ENCODE assay signal across 23 cellular contexts in genomic region chr7:15851201-15851600, GRCh38.
A peak's percentile ranks its signal among the peaks of the same experiment; 100 is the strongest.
DNase-seq lines count a peak whose midpoint lies in the region; ATAC-seq, FAIRE-seq and TF ChIP-seq lines count a peak whose summit lies in the region.
"Had no signal": no experiment of that assay in that cellular context is flagged by ENCODE, and none has a peak within 500 bp of the region (broad histone marks: within the 10 kb centered on the region; RNA-seq: fewer than 3 reads in every experiment).

No MANE protein-coding gene starts in this region.

- H3K36me3 Mint-ChIP-seq in HFFc6 (ENCODE audit: low read depth) = no peaks in the 10 kb centered on the region
- H3K36me3 Mint-ChIP-seq in astrocyte (ENCODE audit: low read depth, unreplicated experiment) = no peaks in the 10 kb centered on the region
- H3K36me3 Mint-ChIP-seq in naive thymus-derived CD4-positive, alpha-beta T cell = no peaks in the 10 kb centered on the region
- H3K36me3 Mint-ChIP-seq: CD14-positive monocyte; CD8-positive, alpha-beta memory T cell had no signal

- H3K4me1 ChIP-seq in astrocyte (ENCODE audit: insufficient read depth, low read length) = peaks cover 7% of the 10 kb centered on the region
- H3K4me1 ChIP-seq in naive thymus-derived CD4-positive, alpha-beta T cell (ENCODE audit: control insufficient read depth in 2 of 2, insufficient read depth in 2 of 2, low read length in 2 of 2) = no peaks in the 10 kb centered on the region
- H3K4me1 ChIP-seq: BE2C had no signal

- H3K4me1 Mint-ChIP-seq in HFFc6 (ENCODE audit: low read depth) = peaks cover 56% of the 10 kb centered on the region
- H3K4me1 Mint-ChIP-seq in astrocyte (ENCODE audit: low read depth, unreplicated experiment) = peaks cover 12% of the 10 kb centered on the region
- no peaks in the 10 kb centered on the region for H3K4me1 Mint-ChIP-seq in naive thymus-derived CD4-positive, alpha-beta T cell
- H3K4me1 Mint-ChIP-seq: CD14-positive monocyte; CD8-positive, alpha-beta memory T cell had no signal

- no peak for ATAC-seq in GM18505 (IDR thresholded peaks at IDR 0.05; ENCODE audit: unreplicated experiment)
- no peak for ATAC-seq in GM21526 (IDR thresholded peaks at IDR 0.05; ENCODE audit: low FRiP score, unreplicated experiment)
- no peak for ATAC-seq in naive thymus-derived CD4-positive, alpha-beta T cell
- ATAC-seq: Panc1 had no signal

- H3K4me3 Mint-ChIP-seq in HFFc6 (no peak overlapping the region), astrocyte (ENCODE audit: unreplicated experiment) (no peak overlapping the region)
- no peak overlapping the region for H3K4me3 Mint-ChIP-seq in naive thymus-derived CD4-positive, alpha-beta T cell
- H3K4me3 Mint-ChIP-seq: CD14-positive monocyte; CD8-positive, alpha-beta memory T cell had no signal

- H3K27me3 ChIP-seq in astrocyte (ENCODE audit: insufficient read depth, low read length) = no peaks in the 10 kb centered on the region
- H3K27me3 ChIP-seq in naive thymus-derived CD4-positive, alpha-beta T cell (ENCODE audit: control insufficient read depth in 2 of 2, insufficient read depth in 2 of 2, low read length in 2 of 2) = no peaks in the 10 kb centered on the region
- H3K27me3 ChIP-seq: BE2C had no signal

- H3K9me3 ChIP-seq in astrocyte (ENCODE audit: insufficient read depth, low read depth, low read length) = no peaks in the 10 kb centered on the region
- H3K9me3 ChIP-seq in naive thymus-derived CD4-positive, alpha-beta T cell (ENCODE audit: control insufficient read depth in 2 of 3, low read length in 3 of 3) = no peaks in the 10 kb centered on the region
- H3K9me3 ChIP-seq: BE2C had no signal

- no peak overlapping the region for H3K9ac ChIP-seq in astrocyte (ENCODE audit: low read length)

- FAIRE-seq in astrocyte (lab: Jason Lieb, UNC) = peak; percentile 62
- FAIRE-seq: GM12892, GM19239, H54 had no signal

- no peak overlapping the region for H3K4me3 ChIP-seq in astrocyte (ENCODE audit: insufficient read depth, low read depth, low read length)
- no peak overlapping the region for H3K4me3 ChIP-seq in naive thymus-derived CD4-positive, alpha-beta T cell (ENCODE audit: low read length)
- H3K4me3 ChIP-seq: SK-N-MC had no signal

- DNase-seq in ELR (ENCODE audit: low read depth) = peak; percentile 76
- DNase-seq in HFFc6 = peak; percentile 48
- DNase-seq in astrocyte (ENCODE audit: low read depth) = no peak
- DNase-seq in naive thymus-derived CD4-positive, alpha-beta T cell = no peak
- no peak for DNase-seq in HPDE6-E6E7 (ENCODE audit: extremely low spot score)
- DNase-seq: BE2C; CD8-positive, alpha-beta memory T cell; DMS79 treated with DMSO at 0.1 percent for 48 hours; NCI-H1092 treated with DMSO at 0.1 percent for 48 hours; NCI-H1436; NCI-H187; NCI-H2081 treated with DMSO at 0.1 percent for 48 hours; NCI-H524 treated with DMSO at 0.1 percent for 48 hours; NCI-H774; SIG-M5 had no signal

- H3K27ac ChIP-seq in astrocyte (ENCODE audit: low read depth, low read length) = no peak overlapping the region
- H3K27ac ChIP-seq in naive thymus-derived CD4-positive, alpha-beta T cell (ENCODE audit: low read depth, low read length) = no peak overlapping the region
- H3K27ac ChIP-seq: SK-N-MC had no signal

- no peak for TF ChIP-seq POLR2A in GM18505 (IDR thresholded peaks at IDR 0.05; ENCODE audit: borderline replicate concordance, extremely low read depth, insufficient read depth, insufficient read length)

- H3K79me2 ChIP-seq in astrocyte (ENCODE audit: insufficient read depth, low read length) = no peaks in the 10 kb centered on the region

- POLR2A ChIA-PET in naive thymus-derived CD4-positive, alpha-beta T cell (lab: Charles Lee) = no interaction called here

- H3K27ac Mint-ChIP-seq in HFFc6 (no peak overlapping the region), astrocyte (ENCODE audit: unreplicated experiment) (no peak overlapping the region)
- no peak overlapping the region for H3K27ac Mint-ChIP-seq in naive thymus-derived CD4-positive, alpha-beta T cell
- H3K27ac Mint-ChIP-seq: CD14-positive monocyte; CD8-positive, alpha-beta memory T cell had no signal

- no peaks in the 10 kb centered on the region for H4K20me1 ChIP-seq in astrocyte (ENCODE audit: insufficient read depth, low read length)

- H3K4me2 ChIP-seq in astrocyte (ENCODE audit: low read length) = no peak overlapping the region

- CTCF ChIA-PET in naive thymus-derived CD4-positive, alpha-beta T cell (lab: Charles Lee) = no interaction called here

- H2AFZ ChIP-seq in astrocyte (ENCODE audit: low read depth, low read length) = no peak overlapping the region

- intact Hi-C loops in naive thymus-derived CD4-positive, alpha-beta T cell (cut with micrococcal nuclease) = no loop called here

- no peaks in the 10 kb centered on the region for H3K36me3 ChIP-seq in astrocyte (ENCODE audit: insufficient read depth, low read length)
- H3K36me3 ChIP-seq in naive thymus-derived CD4-positive, alpha-beta T cell (ENCODE audit: control insufficient read depth in 2 of 3, insufficient read depth in 3 of 3, low read length in 3 of 3) = no peaks in the 10 kb centered on the region
- H3K36me3 ChIP-seq: BE2C had no signal

- no peaks in the 10 kb centered on the region for H3K9me3 Mint-ChIP-seq in HFFc6
- no peaks in the 10 kb centered on the region for H3K9me3 Mint-ChIP-seq in astrocyte (ENCODE audit: unreplicated experiment)
- H3K9me3 Mint-ChIP-seq in naive thymus-derived CD4-positive, alpha-beta T cell = peaks cover 0 to 10% (median 0%) of the 10 kb centered on the region in 11 donors

- H3K27me3 Mint-ChIP-seq in HFFc6 (ENCODE audit: insufficient read depth) = no peaks in the 10 kb centered on the region
- H3K27me3 Mint-ChIP-seq in astrocyte (ENCODE audit: low read depth, unreplicated experiment) = no peaks in the 10 kb centered on the region
- H3K27me3 Mint-ChIP-seq in naive thymus-derived CD4-positive, alpha-beta T cell = no peaks in the 10 kb centered on the region
- H3K27me3 Mint-ChIP-seq: CD8-positive, alpha-beta memory T cell had no signal

- TF ChIP-seq CTCF in HFFc6 (IDR thresholded peaks at IDR 0.05) = no peak
- no peak for TF ChIP-seq CTCF in astrocyte (IDR thresholded peaks at IDR 0.05; ENCODE audit: insufficient read depth, low read depth, low read length)

Comparison
In these comparisons a context has a peak if more than half of its experiments do, and no peak if none do; other contexts are left out.
1. DNase-seq: peak in ELR (single experiment) and HFFc6 (single experiment); none in astrocyte (single experiment), naive thymus-derived CD4-positive, alpha-beta T cell (0 of 9) and HPDE6-E6E7 (single experiment).